In genomic region chr5:139341689-139342422, GRCh38 we compare ENCODE assay signal across 8 cellular contexts. TPM values are rescaled to one million over a fixed set of nuclear protein-coding genes. Genes with fewer than 3 reads are reported as not detected.
DNase-seq lines count a peak whose midpoint lies in the region; ATAC-seq and TF ChIP-seq lines count a peak whose summit lies in the region.

PAIP2 (plus strand) TSS chr5:139341854; CDS start chr5:139363785, 21,931 bp downstream.

- ATAC-seq in GM21529 (IDR thresholded peaks at IDR 0.05; ENCODE audit: unreplicated experiment), result peak; percentile 95

- DNase-seq in DMS153 treated with DMSO at 0.1 percent for 48 hours (lab: John Stamatoyannopoulos, UW; ENCODE audit: unreplicated experiment), result peak; percentile 61
- DNase-seq in OCI-M2 (lab: John Stamatoyannopoulos, UW; ENCODE audit: unreplicated experiment), result peak; percentile 56
- DNase-seq in activated T-cell treated with anti-CD3 and anti-CD28 coated beads for 4 hours, result peak; percentile 96
- DNase-seq in epithelial cell of prostate (ENCODE audit: low read depth, low spot score), result peak; percentile 79
- peak; percentile 97 for DNase-seq in mucosa of gallbladder (ENCODE audit: low spot score)
- DNase-seq in stimulated activated CD8-positive, alpha-beta memory T cell treated with anti-CD3 and anti-CD28 coated beads, Interleukin-4, amount 100 ng/mL, for 4 hours (ENCODE audit: low read depth in 2 of 2, low spot score in 1 of 2), result peak; percentile 91 to 96

- peak; percentile 51; the same call in 1 of the 2 replicates for TF ChIP-seq RAD21 in Ishikawa (IDR thresholded peaks at IDR 0.05; ENCODE audit: low read depth)

- 0 out of 2 replicates have a peak, but pooled peaks have one; percentile 17 for TF ChIP-seq EP300 in Ishikawa (IDR thresholded peaks at IDR 0.05; ENCODE audit: borderline replicate concordance)

- peak within 1 kb of the TSS; percentile 89 for H3K27ac ChIP-seq in epithelial cell of prostate

TF ChIP-seq in Ishikawa, 13 proteins besides CTCF, POLR2A, EP300 and RAD21:
- TF ChIP-seq USF1 (IDR thresholded peaks at IDR 0.05) (peak; percentile 73), CREB1 (IDR thresholded peaks at IDR 0.05; ENCODE audit: low read depth) (peak; percentile 76), TEAD4 (IDR thresholded peaks at IDR 0.05) (no peak; the same call in 1 of the 2 replicates), NFIC (IDR thresholded peaks at IDR 0.05) (peak; percentile 18; the same call in 1 of the 2 replicates), ZBTB7A (IDR thresholded peaks at IDR 0.05; ENCODE audit: low read depth) (0 out of 2 replicates have a peak, but pooled peaks have one; percentile 13), TAF1 (IDR thresholded peaks at IDR 0.05; ENCODE audit: low read depth) (peak; percentile 62)
- TF ChIP-seq, protein P1, sequence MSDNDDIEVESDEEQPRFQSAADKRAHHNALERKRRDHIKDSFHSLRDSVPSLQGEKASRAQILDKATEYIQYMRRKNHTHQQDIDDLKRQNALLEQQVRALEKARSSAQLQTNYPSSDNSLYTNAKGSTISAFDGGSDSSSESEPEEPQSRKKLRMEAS (IDR thresholded peaks at IDR 0.05), result peak; percentile 83
- TF ChIP-seq, protein P2, sequence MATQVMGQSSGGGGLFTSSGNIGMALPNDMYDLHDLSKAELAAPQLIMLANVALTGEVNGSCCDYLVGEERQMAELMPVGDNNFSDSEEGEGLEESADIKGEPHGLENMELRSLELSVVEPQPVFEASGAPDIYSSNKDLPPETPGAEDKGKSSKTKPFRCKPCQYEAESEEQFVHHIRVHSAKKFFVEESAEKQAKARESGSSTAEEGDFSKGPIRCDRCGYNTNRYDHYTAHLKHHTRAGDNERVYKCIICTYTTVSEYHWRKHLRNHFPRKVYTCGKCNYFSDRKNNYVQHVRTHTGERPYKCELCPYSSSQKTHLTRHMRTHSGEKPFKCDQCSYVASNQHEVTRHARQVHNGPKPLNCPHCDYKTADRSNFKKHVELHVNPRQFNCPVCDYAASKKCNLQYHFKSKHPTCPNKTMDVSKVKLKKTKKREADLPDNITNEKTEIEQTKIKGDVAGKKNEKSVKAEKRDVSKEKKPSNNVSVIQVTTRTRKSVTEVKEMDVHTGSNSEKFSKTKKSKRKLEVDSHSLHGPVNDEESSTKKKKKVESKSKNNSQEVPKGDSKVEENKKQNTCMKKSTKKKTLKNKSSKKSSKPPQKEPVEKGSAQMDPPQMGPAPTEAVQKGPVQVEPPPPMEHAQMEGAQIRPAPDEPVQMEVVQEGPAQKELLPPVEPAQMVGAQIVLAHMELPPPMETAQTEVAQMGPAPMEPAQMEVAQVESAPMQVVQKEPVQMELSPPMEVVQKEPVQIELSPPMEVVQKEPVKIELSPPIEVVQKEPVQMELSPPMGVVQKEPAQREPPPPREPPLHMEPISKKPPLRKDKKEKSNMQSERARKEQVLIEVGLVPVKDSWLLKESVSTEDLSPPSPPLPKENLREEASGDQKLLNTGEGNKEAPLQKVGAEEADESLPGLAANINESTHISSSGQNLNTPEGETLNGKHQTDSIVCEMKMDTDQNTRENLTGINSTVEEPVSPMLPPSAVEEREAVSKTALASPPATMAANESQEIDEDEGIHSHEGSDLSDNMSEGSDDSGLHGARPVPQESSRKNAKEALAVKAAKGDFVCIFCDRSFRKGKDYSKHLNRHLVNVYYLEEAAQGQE (IDR thresholded peaks at IDR 0.05; ENCODE audit: low read depth), result no peak

RNA-seq across cellular contexts. Expression of gene PAIP2, which starts in this region (rescaled TPM):
- 73.3 TPM for total RNA-seq in mucosa of gallbladder

Comparison
In these comparisons a context has a peak if more than half of its experiments do, and no peak if none do; other contexts are left out.
1. Peak in every context shown above with its lines: DNase-seq, ATAC-seq and H3K27ac ChIP-seq.